ENCODE assay signal across 25 cellular contexts in the genomic region with DNA sequence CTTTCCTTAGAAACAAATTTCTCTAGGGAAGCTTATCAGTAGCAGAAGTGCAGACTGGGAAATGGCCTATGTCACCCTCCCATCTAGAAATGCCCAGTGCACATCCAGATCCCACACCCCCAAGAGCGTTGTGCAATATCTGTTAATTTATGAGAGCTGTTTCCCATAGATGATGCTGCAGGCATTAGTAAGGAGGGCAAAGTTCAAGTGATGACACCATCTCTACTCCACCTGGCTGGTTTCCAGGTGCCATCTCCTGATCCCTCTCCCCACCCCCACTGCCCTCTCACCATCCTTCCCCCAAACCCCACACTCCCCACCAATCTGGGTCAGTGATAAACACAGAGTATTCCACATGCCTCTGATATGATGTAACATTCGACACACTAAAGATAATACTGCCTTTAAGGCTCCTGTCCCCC. TPM values are rescaled to one million over a fixed set of nuclear protein-coding genes. Genes with fewer than 3 reads are reported as not detected.
DNase-seq lines count a peak whose midpoint lies in the region; ATAC-seq and TF ChIP-seq lines count a peak whose summit lies in the region.
"Had no signal": no experiment of that assay in that cellular context is flagged by ENCODE, and none has a peak within 500 bp of the region (broad histone marks: within the 10 kb centered on the region; RNA-seq: fewer than 3 reads in every experiment).

No MANE protein-coding gene starts in this region.

- no peaks in the 10 kb centered on the region for H3K4me1 Mint-ChIP-seq in stimulated activated memory B cell treated with anti-CD40 and anti-IgM and Interleukin-4, amounts not matched to agents 10 μg/mL and 1 μg/mL and 100 μg/mL, for 72 hours
- H3K4me1 Mint-ChIP-seq: activated naive CD8-positive, alpha-beta T cell treated with anti-CD3 and anti-CD28 coated beads, Interleukin-2, amount 10 ng/mL, durations not matched to agents 7 days and 5 days; CD4-positive, CD25-positive, alpha-beta regulatory T cell had no signal

- H3K4me1 ChIP-seq in uterus = no peaks in the 10 kb centered on the region
- H3K4me1 ChIP-seq: lower lobe of right lung, parathyroid adenoma, upper lobe of right lung had no signal

- H3K9me3 ChIP-seq in uterus = no peaks in the 10 kb centered on the region
- H3K9me3 ChIP-seq: lower lobe of right lung, upper lobe of right lung had no signal

- TF ChIP-seq POLR2A in uterus (IDR thresholded peaks at IDR 0.05) = no peak

- TF ChIP-seq CTCF in uterus (IDR thresholded peaks at IDR 0.05) = no peak

- no peak overlapping the region for H3K4me3 Mint-ChIP-seq in stimulated activated memory B cell treated with anti-CD40 and anti-IgM and Interleukin-4, amounts not matched to agents 10 μg/mL and 1 μg/mL and 100 μg/mL, for 72 hours
- H3K4me3 Mint-ChIP-seq: activated naive CD8-positive, alpha-beta T cell treated with anti-CD3 and anti-CD28 coated beads, Interleukin-2, amount 10 ng/mL, durations not matched to agents 7 days and 5 days; CD4-positive, CD25-positive, alpha-beta regulatory T cell; stimulated activated naive CD8-positive, alpha-beta T cell treated with anti-CD3 and anti-CD28 coated beads, Interleukin-15, Interleukin-2, amounts not matched to agents 100 ng/mL and 50 ng/mL, for 24 hours had no signal

- no peak overlapping the region for H3K4me3 ChIP-seq in uterus
- H3K4me3 ChIP-seq: lower lobe of right lung, upper lobe of right lung had no signal

- ATAC-seq in stimulated activated memory B cell treated with anti-CD40 and anti-IgM and Interleukin-4, amounts not matched to agents 10 μg/mL and 1 μg/mL and 100 μg/mL, for 72 hours = no peak
- ATAC-seq: lower lobe of right lung, upper lobe of right lung had no signal

- H3K27ac Mint-ChIP-seq in stimulated activated memory B cell treated with anti-CD40 and anti-IgM and Interleukin-4, amounts not matched to agents 10 μg/mL and 1 μg/mL and 100 μg/mL, for 72 hours = no peak overlapping the region
- H3K27ac Mint-ChIP-seq: activated naive CD8-positive, alpha-beta T cell treated with anti-CD3 and anti-CD28 coated beads, Interleukin-2, amount 10 ng/mL, durations not matched to agents 7 days and 5 days; CD4-positive, CD25-positive, alpha-beta regulatory T cell; stimulated activated naive CD8-positive, alpha-beta T cell treated with anti-CD3 and anti-CD28 coated beads, Interleukin-15, Interleukin-2, amounts not matched to agents 100 ng/mL and 50 ng/mL, for 24 hours had no signal

- no peaks in the 10 kb centered on the region for H3K27me3 Mint-ChIP-seq in stimulated activated memory B cell treated with anti-CD40 and anti-IgM and Interleukin-4, amounts not matched to agents 10 μg/mL and 1 μg/mL and 100 μg/mL, for 72 hours
- H3K27me3 Mint-ChIP-seq: activated naive CD8-positive, alpha-beta T cell treated with anti-CD3 and anti-CD28 coated beads, Interleukin-2, amount 10 ng/mL, durations not matched to agents 7 days and 5 days; CD4-positive, CD25-positive, alpha-beta regulatory T cell had no signal

- peak; percentile 21 to 56 for DNase-seq in NOMO-1 (lab: John Stamatoyannopoulos, UW; ENCODE audit: unreplicated experiment in 2 of 2)
- no peak for DNase-seq in NOMO-1 treated with dmso at 0.1 percent for 144 hours (lab: John Stamatoyannopoulos, UW; ENCODE audit: unreplicated experiment)
- peak; percentile 89 for DNase-seq in SHP77 treated with DMSO at 0.1 percent for 48 hours (lab: John Stamatoyannopoulos, UW)
- DNase-seq in glomerular visceral epithelial cell (ENCODE audit: extremely low spot score) = peak; percentile 70
- peak; percentile 17 to 19 for DNase-seq in uterus
- no peak for DNase-seq in activated effector memory CD4-positive, alpha-beta T cell treated with Interleukin-2 at 50 U/mL for 16 hours
- DNase-seq in hippocampal formation (lab: John Stamatoyannopoulos, UW) = no peak
- DNase-seq: activated CD4-positive, alpha-beta T cell treated with anti-CD3 and anti-CD28 coated beads, Interleukin-2, amount 50 U/mL, for 48 hours; activated naive CD8-positive, alpha-beta T cell treated with anti-CD3 and anti-CD28 coated beads, Interleukin-2, amount 10 ng/mL, durations not matched to agents 7 days and 5 days; activated T-cell treated with anti-CD3 and anti-CD28 coated beads, Interleukin-2, amount 50 U/mL, for 48 hours; caudate nucleus; CD4-positive, CD25-positive, alpha-beta regulatory T cell; DND-41; effector CD4-positive, alpha-beta T cell; Karpas-422; lower lobe of right lung; NCI-H1417 treated with DMSO at 0.1 percent for 48 hours; NCI-H345; upper lobe of right lung had no signal

- intact Hi-C loops in uterus (cut with DNase I; ENCODE audit: low total_unique reads) = no loop called here

- no peaks in the 10 kb centered on the region for H3K36me3 Mint-ChIP-seq in stimulated activated memory B cell treated with anti-CD40 and anti-IgM and Interleukin-4, amounts not matched to agents 10 μg/mL and 1 μg/mL and 100 μg/mL, for 72 hours
- H3K36me3 Mint-ChIP-seq: activated naive CD8-positive, alpha-beta T cell treated with anti-CD3 and anti-CD28 coated beads, Interleukin-2, amount 10 ng/mL, durations not matched to agents 7 days and 5 days; CD4-positive, CD25-positive, alpha-beta regulatory T cell had no signal

- H3K36me3 ChIP-seq in uterus = no peaks in the 10 kb centered on the region
- H3K36me3 ChIP-seq: lower lobe of right lung, upper lobe of right lung had no signal

- H3K27ac ChIP-seq in uterus = no peak overlapping the region
- H3K27ac ChIP-seq: HL-60, lower lobe of right lung, parathyroid adenoma, upper lobe of right lung had no signal

- no peaks in the 10 kb centered on the region for H3K9me3 Mint-ChIP-seq in stimulated activated memory B cell treated with anti-CD40 and anti-IgM and Interleukin-4, amounts not matched to agents 10 μg/mL and 1 μg/mL and 100 μg/mL, for 72 hours
- H3K9me3 Mint-ChIP-seq: activated naive CD8-positive, alpha-beta T cell treated with anti-CD3 and anti-CD28 coated beads, Interleukin-2, amount 10 ng/mL, durations not matched to agents 7 days and 5 days; stimulated activated naive CD8-positive, alpha-beta T cell treated with anti-CD3 and anti-CD28 coated beads, Interleukin-15, Interleukin-2, amounts not matched to agents 100 ng/mL and 50 ng/mL, for 24 hours had no signal

- H3K27me3 ChIP-seq in uterus = no peaks in the 10 kb centered on the region
- H3K27me3 ChIP-seq: upper lobe of right lung had no signal

RNA-seq across cellular contexts. Expression of a gene that starts 39.4 kb away (rescaled TPM):
- 10 to 100 TPM in 2 of 4 donors, 1 to 10 TPM in 2; 5.4 to 41.2 (median 10.5) TPM for total RNA-seq in uterus
- total RNA-seq: A673; activated naive CD8-positive, alpha-beta T cell treated with anti-CD3 and anti-CD28 coated beads, Interleukin-2, amount 10 ng/mL, durations not matched to agents 7 days and 5 days; CD4-positive, CD25-positive, alpha-beta regulatory T cell; OCI-LY7 had no signal

Comparison
In these comparisons a context has a peak if more than half of its experiments do, and no peak if none do; other contexts are left out.
1. DNase-seq: peak in NOMO-1 (2 of 2), SHP77 treated with DMSO at 0.1 percent for 48 hours (single experiment), glomerular visceral epithelial cell (single experiment) and uterus (2 of 2); none in NOMO-1 treated with dmso at 0.1 percent for 144 hours (single experiment), activated effector memory CD4-positive, alpha-beta T cell treated with Interleukin-2 at 50 U/mL for 16 hours (single experiment) and hippocampal formation (0 of 2).